In the genomic region with DNA sequence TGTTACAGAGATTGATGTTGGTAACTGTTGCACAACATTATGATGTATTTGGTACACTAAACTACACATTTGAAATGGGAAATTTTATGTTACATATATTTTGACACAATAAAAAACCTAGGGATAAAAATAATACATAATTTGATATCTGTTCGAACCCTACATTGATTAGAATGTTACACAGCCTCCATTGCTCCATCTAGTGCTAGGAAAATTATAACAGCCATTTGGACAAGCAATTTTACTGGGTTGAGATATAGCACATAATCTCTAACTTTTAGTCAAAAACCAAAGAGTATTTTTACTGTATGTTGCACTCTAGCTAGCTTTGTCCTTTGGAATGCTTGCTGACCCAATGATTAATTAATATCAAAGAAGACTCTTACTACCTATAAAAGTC, we compare ENCODE assay signal across 25 cellular contexts.
DNase-seq lines count a peak whose midpoint lies in the region; ATAC-seq and TF ChIP-seq lines count a peak whose summit lies in the region.
"Had no signal": no experiment of that assay in that cellular context is flagged by ENCODE, and none has a peak within 500 bp of the region (broad histone marks: within the 10 kb centered on the region; RNA-seq: fewer than 3 reads in every experiment).

No MANE protein-coding gene starts in this region.

- H3K9me3 ChIP-seq in BE2C (no peaks in the 10 kb centered on the region), SK-N-MC (ENCODE audit: low read depth, low read length) (no peaks in the 10 kb centered on the region; the same call in 1 of the 2 replicates)
- H3K9me3 ChIP-seq: ascending aorta, esophagus muscularis mucosa, MG63, SJCRH30, thoracic aorta had no signal

- TF ChIP-seq CTCF in BE2C (IDR thresholded peaks at IDR 0.05; ENCODE audit: low read depth, low read length) (peak; percentile 25; the same call in 1 of the 2 replicates), HFF-Myc (IDR thresholded peaks at IDR 0.05; ENCODE audit: low read depth, low read length, missing control alignments) (peak; percentile 11), foreskin keratinocyte (conservative IDR thresholded peaks at IDR 0.05) (peak; percentile 48)

- H3K4me1 ChIP-seq in BE2C (peaks cover 4% of the 10 kb centered on the region; the same call in 1 of the 2 replicates), foreskin keratinocyte (no peaks in the 10 kb centered on the region)
- H3K4me1 ChIP-seq: ascending aorta, SJCRH30 had no signal

- DNase-seq in BE2C (no peak), HFF-Myc (ENCODE audit: extremely low read depth, low read depth) (no peak), SK-N-MC (ENCODE audit: low read depth, low spot score) (no peak), foreskin keratinocyte (no peak), NCI-H526 treated with DMSO at 0.1 percent for 48 hours (lab: John Stamatoyannopoulos, UW) (no peak), NCI-H345 (lab: John Stamatoyannopoulos, UW) (no peak), GF-D8 (lab: John Stamatoyannopoulos, UW) (no peak), NCI-H524 treated with DMSO at 0.1 percent for 48 hours (lab: John Stamatoyannopoulos, UW) (no peak)
- DNase-seq: activated CD4-positive, alpha-beta T cell treated with anti-CD3 and anti-CD28 coated beads, Interleukin-2, amount 50 U/mL, for 1 hour; AML-193; effector CD8-positive, alpha-beta T cell; mammary epithelial cell; MG63; NCI-H1694; stimulated activated CD4-positive, alpha-beta T cell treated with anti-CD3 and anti-CD28 coated beads, Interleukin-2, amount 100 ng/mL, for 48 hours; stimulated activated naive CD4-positive, alpha-beta T cell; T-helper 17 cell had no signal

- no peaks in the 10 kb centered on the region for H3K36me3 ChIP-seq in BE2C
- H3K36me3 ChIP-seq in SK-N-MC (ENCODE audit: insufficient read depth, low read length): peaks cover 36% of the 10 kb centered on the region
- H3K36me3 ChIP-seq: ascending aorta, esophagus muscularis mucosa, MG63, SJCRH30, thoracic aorta had no signal

- H3K9ac ChIP-seq in SK-N-MC (ENCODE audit: insufficient read length): no peak overlapping the region

- H3K27me3 ChIP-seq in BE2C: no peaks in the 10 kb centered on the region
- peaks cover 2% of the 10 kb centered on the region for H3K27me3 ChIP-seq in foreskin keratinocyte
- H3K27me3 ChIP-seq: ascending aorta, esophagus muscularis mucosa, MG63, SJCRH30 had no signal

- ATAC-seq in foreskin keratinocyte: no peak
- ATAC-seq: activated T-helper 17 cell treated with anti-CD3 and anti-CD28 coated beads, Interleukin-2, amount 50 U/mL, for 72 hours; Panc1; T-helper 17 cell had no signal

- H3K4me3 ChIP-seq in BE2C (ENCODE audit: low read depth, low read length) (no peak overlapping the region), HFF-Myc (replicated peaks; ENCODE audit: low read depth, low read length) (no peak overlapping the region), SK-N-MC (no peak overlapping the region)
- H3K4me3 ChIP-seq: ascending aorta, esophagus muscularis mucosa, MG63, SJCRH30, smooth muscle cell, thoracic aorta had no signal

- peak overlapping the region; percentile 4; the same call in 1 of the 2 replicates for H3K27ac ChIP-seq in SK-N-MC
- no peak overlapping the region for H3K27ac ChIP-seq in foreskin keratinocyte
- H3K27ac ChIP-seq: ascending aorta, esophagus muscularis mucosa, SJCRH30, thoracic aorta, VCaP had no signal
